Comparison of ENCODE assay signal across 18 cellular contexts in the genomic region with DNA sequence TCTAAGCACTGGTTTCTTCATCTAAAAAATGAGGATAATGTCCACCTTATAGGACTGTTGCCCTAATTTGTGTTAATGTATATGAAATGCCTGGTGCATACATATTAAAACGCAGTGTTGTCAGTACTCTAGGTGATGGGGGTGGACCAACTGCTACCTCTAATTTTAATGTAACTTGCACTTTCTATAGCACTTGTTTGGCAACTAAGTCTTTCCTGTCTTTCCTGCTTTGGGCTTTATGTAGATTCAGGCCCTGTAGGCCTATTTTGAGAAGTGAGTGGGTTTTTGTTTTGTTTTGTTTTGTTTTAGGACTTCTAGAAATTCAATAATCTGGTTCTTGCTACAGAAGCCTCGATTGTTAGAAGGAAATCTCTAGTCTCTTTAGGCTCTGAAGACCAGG. TPM values are rescaled to one million over a fixed set of nuclear protein-coding genes. Genes with fewer than 3 reads are reported as not detected.
DNase-seq lines count a peak whose midpoint lies in the region; ATAC-seq and TF ChIP-seq lines count a peak whose summit lies in the region.
"Had no signal": no experiment of that assay in that cellular context is flagged by ENCODE, and none has a peak within 500 bp of the region (broad histone marks: within the 10 kb centered on the region; RNA-seq: fewer than 3 reads in every experiment).

No MANE protein-coding gene starts in this region.

- DNase-seq in dorsolateral prefrontal cortex (no peak), HUDEP-2 (lab: John Stamatoyannopoulos, UW; ENCODE audit: unreplicated experiment in 76 of 76) (no peak), anterior cingulate cortex (lab: John Stamatoyannopoulos, UW) (no peak), RKO (ENCODE audit: low spot score) (no peak), NOMO-1 treated with dmso at 0.1 percent for 144 hours (lab: John Stamatoyannopoulos, UW; ENCODE audit: unreplicated experiment) (no peak)
- DNase-seq: activated gamma-delta T cell treated with Interleukin-2 at 50 U/mL for 16 hours; Calu3; heart left ventricle; kidney; NCI-H1694 treated with DMSO at 0.1 percent for 48 hours; NCI-H524; stimulated activated CD4-positive, alpha-beta T cell treated with anti-CD3 and anti-CD28 coated beads, Interleukin-4, amount 100 ng/mL, for 4 hours; tibial artery had no signal

- ATAC-seq in GM18498 (IDR thresholded peaks at IDR 0.05; ENCODE audit: unreplicated experiment), result peak; percentile 40
- peak; percentile 41 for ATAC-seq in GM21390 (IDR thresholded peaks at IDR 0.05; ENCODE audit: unreplicated experiment)
- ATAC-seq in HG03097 (IDR thresholded peaks at IDR 0.05; ENCODE audit: low FRiP score, unreplicated experiment), result peak; percentile 22
- ATAC-seq: esophagus mucosa had no signal

- H3K4me3 ChIP-seq in dorsolateral prefrontal cortex, result peak overlapping the region in 5 of 59 donors; percentile 3 to 50 (median 25)
- H3K4me3 ChIP-seq: tibial artery had no signal

- peak overlapping the region in 41 of 59 donors; percentile 0 to 81 (median 46) for H3K27ac ChIP-seq in dorsolateral prefrontal cortex
- H3K27ac ChIP-seq: coronary artery, tibial artery had no signal

- TF ChIP-seq CTCF in dorsolateral prefrontal cortex (IDR thresholded peaks at IDR 0.05 in 54 of 56, conservative IDR thresholded peaks at IDR 0.05 in 2 of 56; ENCODE audit: low read depth in 1 of 56, partially characterized antibody in 56 of 56), result no peak

- intact Hi-C loops in dorsolateral prefrontal cortex (cut with DNase I), result no loop called here

- H3K27me3 ChIP-seq in dorsolateral prefrontal cortex, result no peaks in the 10 kb centered on the region
- H3K27me3 ChIP-seq: heart left ventricle, tibial artery had no signal

RNA-seq across cellular contexts. Expression of gene SLC7A14, which starts 21.2 kb away (rescaled TPM):
- 10 to 100 TPM in 119 of 120 experiments, 1 to 10 TPM in 1; 9.7 to 52.5 (median 32.6) TPM for total RNA-seq in dorsolateral prefrontal cortex
- total RNA-seq: Calu3, esophagus mucosa, kidney had no signal
